In genomic region chr22:38226853-38227649, GRCh38 we compare ENCODE assay signal across 30 cellular contexts. TPM values are rescaled to one million over a fixed set of nuclear protein-coding genes. Genes with fewer than 3 reads are reported as not detected.
DNase-seq lines count a peak whose midpoint lies in the region; ATAC-seq, FAIRE-seq and TF ChIP-seq lines count a peak whose summit lies in the region.
"Had no signal": no experiment of that assay in that cellular context is flagged by ENCODE, and none has a peak within 500 bp of the region (broad histone marks: within the 10 kb centered on the region; RNA-seq: fewer than 3 reads in every experiment).

No MANE protein-coding gene starts in this region.

- intact Hi-C loops in MCF 10A (cut with micrococcal nuclease) (loop anchor here (5.0 kb wide), 3 partner anchors 45 to 170 kb away; partner anchors contain the start of genes BAIAP2L2, PICK1 and PLA2G6), mammary epithelial cell (cut with micrococcal nuclease) (no loop called here), breast epithelium (cut with DNase I; ENCODE audit: low total_unique reads) (no loop called here)

- H4K20me1 ChIP-seq in mammary epithelial cell (ENCODE audit: insufficient read depth, low read length), result no peaks in the 10 kb centered on the region

- no peak overlapping the region for H2AK5ac ChIP-seq in neuronal stem cell (ENCODE audit: low read depth, low read length)

- H3K4me3 Mint-ChIP-seq in MCF 10A (ENCODE audit: unreplicated experiment), result no peak overlapping the region
- H3K4me3 Mint-ChIP-seq: activated naive CD4-positive, alpha-beta T cell treated with anti-CD3 and anti-CD28 coated beads, Interleukin-2, amount 10 ng/mL, durations not matched to agents 7 days and 5 days; CD8-positive, alpha-beta T cell; effector memory CD8-positive, alpha-beta T cell; GM23338; naive thymus-derived CD4-positive, alpha-beta T cell had no signal

- DNase-seq in MCF 10A (ENCODE audit: unreplicated experiment), result no peak
- DNase-seq in mammary epithelial cell, result no peak
- no peak for DNase-seq in breast epithelium (ENCODE audit: low spot score in 2 of 2)
- DNase-seq in neuronal stem cell (ENCODE audit: low spot score), result no peak
- no peak for DNase-seq in urothelium cell line (ENCODE audit: low spot score)
- DNase-seq in NCI-H2029 (lab: John Stamatoyannopoulos, UW), result no peak
- DNase-seq in NCI-H1436 treated with DMSO at 0.1 percent for 48 hours (lab: John Stamatoyannopoulos, UW), result no peak
- DNase-seq: activated CD4-positive, alpha-beta T cell treated with anti-CD3 and anti-CD28 coated beads, Interleukin-2, amount 50 U/mL, for 48 hours; activated CD4-positive, CD25-positive, alpha-beta regulatory T cell; activated naive CD4-positive, alpha-beta T cell treated with anti-CD3 and anti-CD28 coated beads, Interleukin-2, amount 10 ng/mL, durations not matched to agents 7 days and 5 days; AML-193; amniotic stem cell; CD8-positive, alpha-beta T cell; effector memory CD8-positive, alpha-beta T cell; foreskin fibroblast; naive thymus-derived CD4-positive, alpha-beta T cell; NCI-H187 treated with DMSO at 0.1 percent for 48 hours; NCI-H524 treated with DMSO at 0.1 percent for 48 hours; NK-92 treated with Interleukin-12 subunit alpha and Interleukin-12 subunit beta, amount 100 ng/mL, for 24 hours; PC-9; SHP77; stimulated activated CD4-positive, alpha-beta T cell treated with anti-CD3 and anti-CD28 coated beads, Interleukin-1b, Interleukin-23, amount 100 ng/mL, for 48 hours had no signal

- in situ Hi-C loops in mammary epithelial cell (cut with MboI; ENCODE audit: low sequenced_read_pairs in 2 of 2), result no loop called here

- no peaks in the 10 kb centered on the region for H3K9me3 ChIP-seq in mammary epithelial cell (replicated peaks; ENCODE audit: insufficient read depth, low read length)
- no peaks in the 10 kb centered on the region for H3K9me3 ChIP-seq in breast epithelium
- no peaks in the 10 kb centered on the region for H3K9me3 ChIP-seq in neuronal stem cell (replicated peaks in 1 of 2; ENCODE audit: control insufficient read depth in 2 of 2, insufficient read depth in 1 of 2, low read depth in 1 of 2, low read length in 2 of 2)

- no peak overlapping the region for H3K23ac ChIP-seq in neuronal stem cell (ENCODE audit: low read depth, low read length, poor library complexity)

- H3K4me2 ChIP-seq in mammary epithelial cell (ENCODE audit: insufficient read depth, low read depth, low read length), result no peak overlapping the region
- H3K4me2 ChIP-seq in neuronal stem cell (ENCODE audit: insufficient read depth, low read length, poor library complexity, severe bottlenecking), result no peak overlapping the region
- H3K4me2 ChIP-seq: GM23338, smooth muscle cell had no signal

- TF ChIP-seq CTCF in MCF 10A (IDR thresholded peaks at IDR 0.05; ENCODE audit: unreplicated experiment) (no peak), mammary epithelial cell (conservative IDR thresholded peaks at IDR 0.05 in 1 of 2, IDR thresholded peaks at IDR 0.05 in 1 of 2; ENCODE audit: extremely low read depth in 1 of 2, insufficient read depth in 1 of 2, low read depth in 1 of 2, low read length in 2 of 2) (no peak), breast epithelium (IDR thresholded peaks at IDR 0.05) (no peak)

- H3K4me1 Mint-ChIP-seq in MCF 10A (ENCODE audit: insufficient read depth, unreplicated experiment), result peaks cover 39% of the 10 kb centered on the region

- no peak overlapping the region for H2BK120ac ChIP-seq in neuronal stem cell (ENCODE audit: low read depth, low read length)

- TF ChIP-seq POLR2A in breast epithelium (IDR thresholded peaks at IDR 0.05), result no peak

- H2AFZ ChIP-seq in mammary epithelial cell (ENCODE audit: low read depth, low read length) (no peak overlapping the region), neuronal stem cell (ENCODE audit: low read length) (no peak overlapping the region)
- H2AFZ ChIP-seq: GM23338, PC-9 had no signal

- 99% methylated on average over 16 of the region's 25 CpGs for WGBS in mammary epithelial cell (ENCODE audit: low coverage, missing lambda C conversion rate)
- 100% methylated on average over 4 of the region's 25 CpGs; no CpG with 5 or more reads in 1 of the 2 donors for WGBS in neuronal stem cell (ENCODE audit: extremely low coverage in 2 of 2, insufficient read length in 2 of 2, insufficient replicate concordance in 1 of 2), 2 donors

- no peak overlapping the region for H3K4ac ChIP-seq in neuronal stem cell (ENCODE audit: low read length)

- H2BK15ac ChIP-seq in neuronal stem cell (ENCODE audit: low read length), result no peak overlapping the region

- H3K27me3 Mint-ChIP-seq in MCF 10A (ENCODE audit: insufficient read depth, unreplicated experiment), result no peaks in the 10 kb centered on the region
- H3K27me3 Mint-ChIP-seq: activated naive CD4-positive, alpha-beta T cell treated with anti-CD3 and anti-CD28 coated beads, Interleukin-2, amount 10 ng/mL, durations not matched to agents 7 days and 5 days; effector memory CD8-positive, alpha-beta T cell; naive thymus-derived CD4-positive, alpha-beta T cell had no signal

- H3K9me3 Mint-ChIP-seq in MCF 10A (ENCODE audit: unreplicated experiment), result no peaks in the 10 kb centered on the region
- H3K9me3 Mint-ChIP-seq: activated naive CD4-positive, alpha-beta T cell treated with anti-CD3 and anti-CD28 coated beads, Interleukin-2, amount 10 ng/mL, durations not matched to agents 7 days and 5 days; CD8-positive, alpha-beta T cell; effector memory CD8-positive, alpha-beta T cell; GM23338; naive thymus-derived CD4-positive, alpha-beta T cell had no signal

- H3K9ac ChIP-seq in mammary epithelial cell (ENCODE audit: insufficient read depth, low read length) (no peak overlapping the region), neuronal stem cell (ENCODE audit: low read depth, low read length, poor library complexity) (peak overlapping the region; percentile 51)

- peaks cover 10% of the 10 kb centered on the region for H3K79me2 ChIP-seq in mammary epithelial cell (ENCODE audit: insufficient read depth, low read length)

- H3K14ac ChIP-seq in neuronal stem cell (ENCODE audit: low read length), result no peak overlapping the region

- H4K91ac ChIP-seq in neuronal stem cell (ENCODE audit: low read depth, low read length, poor library complexity), result peak overlapping the region; percentile 62

- peaks cover 2% of the 10 kb centered on the region for H3K79me1 ChIP-seq in neuronal stem cell (ENCODE audit: low read depth, low read length)

- H3K27ac Mint-ChIP-seq in MCF 10A (ENCODE audit: low read depth, unreplicated experiment), result peak overlapping the region; percentile 99
- H3K27ac Mint-ChIP-seq: activated naive CD4-positive, alpha-beta T cell treated with anti-CD3 and anti-CD28 coated beads, Interleukin-2, amount 10 ng/mL, durations not matched to agents 7 days and 5 days; CD8-positive, alpha-beta T cell; GM23338; naive thymus-derived CD4-positive, alpha-beta T cell had no signal

- H3K4me1 ChIP-seq in mammary epithelial cell (ENCODE audit: insufficient read depth, low read length), result peaks cover 49% of the 10 kb centered on the region
- H3K4me1 ChIP-seq in breast epithelium, result peaks cover 14 to 23% of the 10 kb centered on the region in 2 donors
- peaks cover 9 to 11% of the 10 kb centered on the region in 2 donors for H3K4me1 ChIP-seq in neuronal stem cell (ENCODE audit: control insufficient read depth in 2 of 2, insufficient read depth in 1 of 2, low read depth in 1 of 2, low read length in 2 of 2)

- H3K18ac ChIP-seq in neuronal stem cell (ENCODE audit: low read length), result peak overlapping the region; percentile 15

- no peak overlapping the region for H2BK12ac ChIP-seq in neuronal stem cell (ENCODE audit: low read length)

- H3K36me3 ChIP-seq in mammary epithelial cell (ENCODE audit: insufficient read depth, low read length) (no peaks in the 10 kb centered on the region), breast epithelium (no peaks in the 10 kb centered on the region), neuronal stem cell (replicated peaks in 1 of 2; ENCODE audit: control insufficient read depth in 2 of 2, insufficient read depth in 2 of 2, low read length in 2 of 2) (peaks cover 39 to 79% of the 10 kb centered on the region in 2 donors)

- ATAC-seq in HG02981 (IDR thresholded peaks at IDR 0.05; ENCODE audit: unreplicated experiment), result no peak
- ATAC-seq: CD8-positive, alpha-beta T cell; effector memory CD8-positive, alpha-beta T cell; esophagus mucosa; GM23338; left cardiac atrium; naive thymus-derived CD4-positive, alpha-beta T cell had no signal

- H3K4me3 ChIP-seq in mammary epithelial cell (replicated peaks in 1 of 3; ENCODE audit: insufficient read depth in 1 of 3, low read depth in 2 of 3, low read length in 3 of 3) (no peak overlapping the region), breast epithelium (no peak overlapping the region), neuronal stem cell (ENCODE audit: low read length in 2 of 2) (no peak overlapping the region)
- H3K4me3 ChIP-seq: GM23338, PC-9, smooth muscle cell had no signal

- BruUV-seq in MCF 10A (replicated peaks; lab: Mats Ljungman, UMichigan) (no TSS peak), mammary epithelial cell (replicated peaks; lab: Mats Ljungman, UMichigan) (no TSS peak)

- FAIRE-seq in urothelium cell line (lab: Jason Lieb, UNC), result peak; percentile 79
- FAIRE-seq: A204.1, bronchial epithelial cell, colon had no signal

- no peak overlapping the region for H4K8ac ChIP-seq in neuronal stem cell (ENCODE audit: low read depth, low read length)

- POLR2A ChIA-PET in MCF 10A (lab: Yijun Ruan, JAX), result interaction anchor here (1.1 to 4.2 kb wide), 5 partner anchors 8 to 112 kb away, joined by 4 to 51 read pairs (median 29); partner anchors contain the start of genes MAFF and PLA2G6

- H3K27me3 ChIP-seq in mammary epithelial cell (ENCODE audit: insufficient read depth, low read length), result no peaks in the 10 kb centered on the region
- peaks cover 0 to 3% of the 10 kb centered on the region in 2 donors for H3K27me3 ChIP-seq in breast epithelium
- no peaks in the 10 kb centered on the region for H3K27me3 ChIP-seq in neuronal stem cell (ENCODE audit: control insufficient read depth in 3 of 3, insufficient read depth in 3 of 3, low read depth in 1 of 3, low read length in 3 of 3)

- peaks cover 16% of the 10 kb centered on the region for H3K36me3 Mint-ChIP-seq in MCF 10A (ENCODE audit: insufficient read depth, unreplicated experiment)

- no peak overlapping the region for H3K27ac ChIP-seq in mammary epithelial cell (ENCODE audit: insufficient read depth, low read depth, low read length)
- H3K27ac ChIP-seq in breast epithelium, result peak overlapping the region; percentile 96 to 99
- H3K27ac ChIP-seq in neuronal stem cell (replicated peaks; ENCODE audit: low read length), result no peak overlapping the region

- CTCF ChIA-PET in MCF 10A (lab: Yijun Ruan, JAX) (interaction anchor here (0.6 to 4.2 kb wide), 4 partner anchors 32 to 327 kb away, joined by 3 to 29 read pairs (median 12); no protein-coding TSS in a partner anchor), mammary epithelial cell (lab: Charles Lee; ENCODE audit: low non-redundant PET) (no interaction called here)

- dilution Hi-C loops in mammary epithelial cell (cut with HindIII; ENCODE audit: low sequenced_read_pairs), result no loop called here

- no peak overlapping the region for H2BK5ac ChIP-seq in neuronal stem cell (ENCODE audit: low read length)

RNA-seq across cellular contexts. Expression of gene MAFF, which starts 25.3 kb away (rescaled TPM):
- total RNA-seq in MCF 10A (2022) (54.7 and 71.4 TPM in 2 replicates), mammary epithelial cell (10 to 100 TPM; 17.0 to 48.5 TPM), breast epithelium (100 to 1,000 TPM in 1 of 3 donors, 10 to 100 TPM in 2; 37.3 to 126 (median 85.5) TPM)
- 13.9 TPM for polyA plus RNA-seq in mammary epithelial cell
- 5.3 TPM for polyA minus RNA-seq in mammary epithelial cell
- 4.0 TPM for polyA plus RNA-seq in neuronal stem cell (2013, experiment 1 of 2)
- polyA plus RNA-seq in neuronal stem cell (2013, experiment 2 of 2), result 4.3 TPM

RNA-seq across cellular contexts. Expression of gene PLA2G6, which starts 45.4 kb away (rescaled TPM):
- total RNA-seq in MCF 10A (2022) (37.5 and 40.3 TPM in 2 replicates), mammary epithelial cell (10 to 100 TPM; 12.8 to 20.2 TPM), breast epithelium (10 to 100 TPM; 41.1 to 68.1 (median 59.3) TPM)
- polyA plus RNA-seq in mammary epithelial cell, result 7.8 TPM
- polyA minus RNA-seq in mammary epithelial cell, result 7.9 TPM
- 10.9 TPM for polyA plus RNA-seq in neuronal stem cell (2013, experiment 1 of 2)
- 11.4 TPM for polyA plus RNA-seq in neuronal stem cell (2013, experiment 2 of 2)

RNA-seq across cellular contexts. Expression of gene TMEM184B, which starts 45.8 kb away (rescaled TPM):
- total RNA-seq in MCF 10A (2022), result 58.7 and 69.1 TPM in 2 replicates
- 10 to 100 TPM; 26.2 to 68.5 TPM for total RNA-seq in mammary epithelial cell
- polyA plus RNA-seq in mammary epithelial cell, result 41.1 TPM
- 58.2 TPM for polyA minus RNA-seq in mammary epithelial cell
- 10 to 100 TPM; 30.6 to 49.5 (median 42.4) TPM for total RNA-seq in breast epithelium
- polyA plus RNA-seq in neuronal stem cell (2013, experiment 1 of 2), result 50.9 TPM
- 51.3 TPM for polyA plus RNA-seq in neuronal stem cell (2013, experiment 2 of 2)

Comparison
In these comparisons a context has a peak if more than half of its experiments do, and no peak if none do; other contexts are left out.
1. H3K27ac ChIP-seq: peak in breast epithelium (2 of 2); none in mammary epithelial cell (single experiment) and neuronal stem cell (single experiment).